ENCODE assay signal across 16 cellular contexts in the genomic region with DNA sequence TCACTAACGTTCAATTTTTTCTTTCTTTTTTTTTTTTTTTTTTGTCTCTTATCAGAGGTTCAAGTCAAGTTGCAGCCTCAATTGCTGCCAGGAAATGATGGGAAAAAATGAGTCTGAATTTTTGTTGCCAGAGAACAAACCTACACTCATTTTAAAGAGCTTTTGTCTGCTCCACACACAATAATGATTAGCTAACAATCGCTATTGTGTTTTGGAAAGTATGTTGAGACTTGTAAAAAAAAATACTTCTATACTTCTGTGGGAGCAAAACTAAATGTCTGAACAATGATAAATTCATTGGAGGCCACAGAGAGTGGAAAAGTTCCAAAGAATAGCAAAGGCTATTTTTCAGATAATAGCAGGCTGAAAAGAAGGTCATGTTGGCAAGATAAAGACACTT.
DNase-seq lines count a peak whose midpoint lies in the region; ATAC-seq, FAIRE-seq and TF ChIP-seq lines count a peak whose summit lies in the region.
"Had no signal": no experiment of that assay in that cellular context is flagged by ENCODE, and none has a peak within 500 bp of the region (broad histone marks: within the 10 kb centered on the region; RNA-seq: fewer than 3 reads in every experiment).

No MANE protein-coding gene starts in this region.

- H4K20me1 ChIP-seq in astrocyte (ENCODE audit: insufficient read depth, low read length) = no peaks in the 10 kb centered on the region
- H4K20me1 ChIP-seq in Karpas-422 (ENCODE audit: insufficient read depth, low read depth, low read length) = no peaks in the 10 kb centered on the region
- H4K20me1 ChIP-seq: BLaER1 had no signal

- H3K4me2 ChIP-seq in astrocyte (ENCODE audit: low read length) (no peak overlapping the region), Karpas-422 (ENCODE audit: low read depth, low read length, poor library complexity, severe bottlenecking) (no peak overlapping the region)
- H3K4me2 ChIP-seq: BLaER1 had no signal

- TF ChIP-seq CTCF in astrocyte (IDR thresholded peaks at IDR 0.05; ENCODE audit: insufficient read depth, low read depth, low read length) (no peak), GM10248 (IDR thresholded peaks at IDR 0.05; ENCODE audit: control extremely low read depth, extremely low read depth, low read depth, missing control alignments) (no peak)

- no peaks in the 10 kb centered on the region for H3K79me2 ChIP-seq in astrocyte (ENCODE audit: insufficient read depth, low read length)
- H3K79me2 ChIP-seq in Karpas-422 (ENCODE audit: low read length) = no peaks in the 10 kb centered on the region

- H3K9me2 ChIP-seq in Karpas-422 (replicated peaks; ENCODE audit: insufficient read depth, low read length) = no peaks in the 10 kb centered on the region

- H3K27me3 ChIP-seq in astrocyte (ENCODE audit: insufficient read depth, low read length) (no peaks in the 10 kb centered on the region), Karpas-422 (ENCODE audit: low read length) (no peaks in the 10 kb centered on the region)
- H3K27me3 ChIP-seq: BLaER1 had no signal

- POLR2A ChIA-PET in GM10248 (lab: Yijun Ruan, JAX) = interaction anchor here (0.7 kb wide), 1 partner anchor 27 kb away, joined by 6 read pairs; no protein-coding TSS in a partner anchor

- H3K4me1 ChIP-seq in astrocyte (ENCODE audit: insufficient read depth, low read length) (peaks cover under 1% of the 10 kb centered on the region), Karpas-422 (ENCODE audit: low read length) (no peaks in the 10 kb centered on the region)

- no peak overlapping the region for H3K4me3 Mint-ChIP-seq in astrocyte (ENCODE audit: unreplicated experiment)
- H3K4me3 Mint-ChIP-seq: CD14-positive monocyte; CD4-positive, alpha-beta memory T cell; H9 had no signal

- H3K36me3 Mint-ChIP-seq in astrocyte (ENCODE audit: low read depth, unreplicated experiment) = no peaks in the 10 kb centered on the region
- H3K36me3 Mint-ChIP-seq: CD14-positive monocyte; CD4-positive, alpha-beta memory T cell had no signal

- H3K9me3 Mint-ChIP-seq in astrocyte (ENCODE audit: unreplicated experiment) = no peaks in the 10 kb centered on the region
- H3K9me3 Mint-ChIP-seq: CD14-positive monocyte had no signal

- DNase-seq in astrocyte (ENCODE audit: low read depth) (peak; percentile 58), foreskin melanocyte (peak; percentile 25), medulla oblongata (ENCODE audit: extremely low spot score) (peak; percentile 27), pons (ENCODE audit: low spot score) (peak; percentile 75), GM10248 (ENCODE audit: extremely low spot score) (no peak), Karpas-422 (no peak)
- DNase-seq: DMS153, DMS79 had no signal

- H2AFZ ChIP-seq in astrocyte (ENCODE audit: low read depth, low read length) (no peak overlapping the region), Karpas-422 (ENCODE audit: low read length) (no peak overlapping the region)

- no peaks in the 10 kb centered on the region for H3K4me1 Mint-ChIP-seq in astrocyte (ENCODE audit: low read depth, unreplicated experiment)
- H3K4me1 Mint-ChIP-seq: CD14-positive monocyte had no signal

- H3K9me3 ChIP-seq in astrocyte (ENCODE audit: insufficient read depth, low read depth, low read length) (no peaks in the 10 kb centered on the region), Karpas-422 (ENCODE audit: low read length) (no peaks in the 10 kb centered on the region)

- H3K4me3 ChIP-seq in astrocyte (ENCODE audit: insufficient read depth, low read depth, low read length) = no peak overlapping the region
- H3K4me3 ChIP-seq in Karpas-422 (ENCODE audit: low read length) = no peak overlapping the region
- H3K4me3 ChIP-seq: BLaER1, GM12878 had no signal

- H3K27ac Mint-ChIP-seq in astrocyte (ENCODE audit: unreplicated experiment) = no peak overlapping the region
- H3K27ac Mint-ChIP-seq: CD14-positive monocyte, H9 had no signal

- CTCF ChIA-PET in GM10248 (lab: Yijun Ruan, JAX) = interaction anchor here (1.1 to 7.0 kb wide), 5 partner anchors 9 to 91 kb away, joined by 4 to 68 read pairs (median 5); no protein-coding TSS in a partner anchor

- H3K27ac ChIP-seq in astrocyte (ENCODE audit: low read depth, low read length) = no peak overlapping the region
- H3K27ac ChIP-seq in Karpas-422 (ENCODE audit: low read length) = no peak overlapping the region
- H3K27ac ChIP-seq: BLaER1, HL-60 had no signal

- H3K9ac ChIP-seq in astrocyte (ENCODE audit: low read length) (no peak overlapping the region), Karpas-422 (ENCODE audit: low read length) (no peak overlapping the region)
- H3K9ac ChIP-seq: BLaER1 had no signal

- ATAC-seq in GM21423 (IDR thresholded peaks at IDR 0.05; ENCODE audit: unreplicated experiment) = no peak
- ATAC-seq in HG03460 (IDR thresholded peaks at IDR 0.05; ENCODE audit: unreplicated experiment) = no peak

- peaks cover 2% of the 10 kb centered on the region for H3K27me3 Mint-ChIP-seq in astrocyte (ENCODE audit: low read depth, unreplicated experiment)
- H3K27me3 Mint-ChIP-seq: CD4-positive, alpha-beta memory T cell had no signal

- no peak for FAIRE-seq in astrocyte (lab: Jason Lieb, UNC)

- no peaks in the 10 kb centered on the region for H3K36me3 ChIP-seq in astrocyte (ENCODE audit: insufficient read depth, low read length)
- no peaks in the 10 kb centered on the region for H3K36me3 ChIP-seq in Karpas-422 (ENCODE audit: insufficient read depth, low read length)
- H3K36me3 ChIP-seq: BLaER1 had no signal

Comparison
In these comparisons a context has a peak if more than half of its experiments do, and no peak if none do; other contexts are left out.
1. DNase-seq: peak in astrocyte (single experiment), foreskin melanocyte (single experiment), medulla oblongata (single experiment) and pons (single experiment); none in GM10248 (single experiment) and Karpas-422 (single experiment).